In genomic region chr5:116387738-116388137, GRCh38 we compare ENCODE assay signal across 10 cellular contexts.
"Had no signal": no experiment of that assay in that cellular context is flagged by ENCODE, and none has a peak within 500 bp of the region (broad histone marks: within the 10 kb centered on the region; RNA-seq: fewer than 3 reads in every experiment).

No MANE protein-coding gene starts in this region.

- FAIRE-seq: H54 had no signal

- H3K4me3 Mint-ChIP-seq: GM23338, H9, HFFc6 had no signal

- H3K36me3 ChIP-seq: HAP-1 had no signal

- DNase-seq: GM23248, GOT3, H7, H9, HCEC 1CT, HFFc6 had no signal

- H3K9ac ChIP-seq: GM23248 had no signal

- H3K27ac ChIP-seq: GM23248 had no signal

- H3K9me3 Mint-ChIP-seq: HFFc6 had no signal

- H3K9me3 ChIP-seq: HAP-1 had no signal

- H3K4me3 ChIP-seq: GM23248, GM23338, HAP-1 had no signal

- H3K27ac Mint-ChIP-seq: GM23338, HFFc6 had no signal

- H3K4me1 ChIP-seq: HAP-1 had no signal

- ATAC-seq: HCT116 had no signal

- H2AFZ ChIP-seq: GM23248, GM23338 had no signal
